In the genomic region with DNA sequence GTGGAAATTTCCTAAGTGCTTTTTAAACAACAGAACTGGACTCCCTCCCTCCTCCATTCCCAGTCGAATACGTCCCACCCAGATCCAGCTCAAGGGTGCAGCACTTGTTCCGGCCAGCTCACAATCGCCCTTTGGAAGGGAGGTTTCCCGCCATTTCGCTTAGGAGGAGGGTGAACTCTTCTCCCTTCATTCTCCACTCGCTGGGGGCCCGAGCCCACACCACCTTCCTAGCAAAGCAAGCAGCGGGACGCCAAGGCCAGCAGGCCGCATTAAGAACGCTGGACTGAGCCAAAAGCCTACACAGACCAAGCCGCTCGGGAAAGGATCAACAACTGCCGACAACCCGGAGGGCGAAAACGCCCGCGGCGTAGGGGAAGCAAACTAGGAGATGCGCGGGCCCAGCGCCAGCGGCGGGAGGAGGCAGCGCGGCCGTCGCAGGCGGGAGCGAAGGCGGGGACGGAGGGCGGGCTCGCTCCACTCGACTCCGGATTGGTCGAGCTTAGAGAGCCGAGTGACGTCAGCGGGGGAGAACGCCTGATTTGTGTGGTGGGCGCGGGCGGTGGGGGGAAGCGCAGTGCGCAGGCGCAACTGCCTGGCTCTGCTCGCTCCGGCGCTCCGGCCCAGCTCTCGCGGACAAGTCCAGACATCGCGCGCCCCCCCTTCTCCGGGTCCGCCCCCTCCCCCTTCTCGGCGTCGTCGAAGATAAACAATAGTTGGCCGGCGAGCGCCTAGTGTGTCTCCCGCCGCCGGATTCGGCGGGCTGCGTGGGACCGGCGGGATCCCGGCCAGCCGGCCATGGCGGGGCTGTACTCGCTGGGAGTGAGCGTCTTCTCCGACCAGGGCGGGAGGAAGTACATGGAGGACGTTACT, we compare ENCODE assay signal across 1 cellular context.
TF ChIP-seq lines count a peak whose summit lies in the region.

Gene PPM1D, plus strand, starts transcription at position 574 of the 870 bp plus-strand sequence. Its CDS starts 222 bp downstream, at position 796.

TF ChIP-seq in HepG2, 621 proteins besides CTCF, POLR2A, EP300 and RAD21 (continued from another document and continues in another):
- TF ChIP-seq, protein P1, sequence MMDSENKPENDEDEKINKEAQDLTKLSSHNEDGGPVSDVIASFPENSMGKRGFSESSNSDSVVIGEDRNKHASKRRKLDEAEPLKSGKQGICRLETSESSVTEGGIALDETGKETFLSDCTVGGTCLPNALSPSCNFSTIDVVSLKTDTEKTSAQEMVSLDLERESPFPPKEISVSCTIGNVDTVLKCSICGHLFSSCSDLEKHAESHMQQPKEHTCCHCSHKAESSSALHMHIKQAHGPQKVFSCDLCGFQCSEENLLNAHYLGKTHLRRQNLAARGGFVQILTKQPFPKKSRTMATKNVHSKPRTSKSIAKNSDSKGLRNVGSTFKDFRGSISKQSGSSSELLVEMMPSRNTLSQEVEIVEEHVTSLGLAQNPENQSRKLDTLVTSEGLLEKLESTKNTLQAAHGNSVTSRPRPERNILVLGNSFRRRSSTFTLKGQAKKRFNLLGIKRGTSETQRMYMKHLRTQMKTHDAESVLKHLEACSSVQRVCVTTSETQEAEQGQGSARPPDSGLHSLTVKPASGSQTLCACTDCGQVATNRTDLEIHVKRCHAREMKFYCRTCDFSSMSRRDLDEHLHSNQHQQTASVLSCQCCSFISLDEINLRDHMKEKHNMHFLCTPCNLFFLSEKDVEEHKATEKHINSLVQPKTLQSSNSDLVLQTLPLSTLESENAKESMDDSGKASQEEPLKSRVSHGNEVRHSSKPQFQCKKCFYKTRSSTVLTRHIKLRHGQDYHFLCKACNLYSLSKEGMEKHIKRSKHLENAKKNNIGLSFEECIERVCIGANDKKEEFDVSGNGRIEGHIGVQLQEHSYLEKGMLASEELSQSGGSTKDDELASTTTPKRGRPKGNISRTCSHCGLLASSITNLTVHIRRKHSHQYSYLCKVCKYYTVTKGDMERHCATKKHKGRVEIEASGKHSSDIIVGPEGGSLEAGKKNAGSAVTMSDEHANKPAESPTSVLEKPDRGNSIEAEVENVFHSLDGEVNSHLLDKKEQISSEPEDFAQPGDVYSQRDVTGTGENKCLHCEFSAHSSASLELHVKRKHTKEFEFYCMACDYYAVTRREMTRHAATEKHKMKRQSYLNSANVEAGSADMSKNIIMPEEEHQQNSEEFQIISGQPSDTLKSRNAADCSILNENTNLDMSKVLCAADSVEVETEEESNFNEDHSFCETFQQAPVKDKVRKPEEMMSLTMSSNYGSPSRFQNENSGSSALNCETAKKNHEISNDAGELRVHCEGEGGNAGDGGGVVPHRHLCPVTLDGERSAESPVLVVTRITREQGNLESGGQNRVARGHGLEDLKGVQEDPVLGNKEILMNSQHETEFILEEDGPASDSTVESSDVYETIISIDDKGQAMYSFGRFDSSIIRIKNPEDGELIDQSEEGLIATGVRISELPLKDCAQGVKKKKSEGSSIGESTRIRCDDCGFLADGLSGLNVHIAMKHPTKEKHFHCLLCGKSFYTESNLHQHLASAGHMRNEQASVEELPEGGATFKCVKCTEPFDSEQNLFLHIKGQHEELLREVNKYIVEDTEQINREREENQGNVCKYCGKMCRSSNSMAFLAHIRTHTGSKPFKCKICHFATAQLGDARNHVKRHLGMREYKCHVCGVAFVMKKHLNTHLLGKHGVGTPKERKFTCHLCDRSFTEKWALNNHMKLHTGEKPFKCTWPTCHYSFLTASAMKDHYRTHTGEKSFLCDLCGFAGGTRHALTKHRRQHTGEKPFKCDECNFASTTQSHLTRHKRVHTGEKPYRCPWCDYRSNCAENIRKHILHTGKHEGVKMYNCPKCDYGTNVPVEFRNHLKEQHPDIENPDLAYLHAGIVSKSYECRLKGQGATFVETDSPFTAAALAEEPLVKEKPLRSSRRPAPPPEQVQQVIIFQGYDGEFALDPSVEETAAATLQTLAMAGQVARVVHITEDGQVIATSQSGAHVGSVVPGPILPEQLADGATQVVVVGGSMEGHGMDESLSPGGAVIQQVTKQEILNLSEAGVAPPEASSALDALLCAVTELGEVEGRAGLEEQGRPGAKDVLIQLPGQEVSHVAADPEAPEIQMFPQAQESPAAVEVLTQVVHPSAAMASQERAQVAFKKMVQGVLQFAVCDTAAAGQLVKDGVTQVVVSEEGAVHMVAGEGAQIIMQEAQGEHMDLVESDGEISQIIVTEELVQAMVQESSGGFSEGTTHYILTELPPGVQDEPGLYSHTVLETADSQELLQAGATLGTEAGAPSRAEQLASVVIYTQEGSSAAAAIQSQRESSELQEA (CRISPR knock-in tag; IDR thresholded peaks at IDR 0.05; ENCODE audit: not compliant biosample characterization), result peak; percentile 39
- TF ChIP-seq KLF6 (CRISPR knock-in tag; IDR thresholded peaks at IDR 0.05) (peak; percentile 93), ZGPAT (CRISPR knock-in tag; IDR thresholded peaks at IDR 0.05) (peak; percentile 93), RFXAP (CRISPR knock-in tag; IDR thresholded peaks at IDR 0.05; ENCODE audit: borderline replicate concordance) (peak; percentile 91), SAP130 (CRISPR knock-in tag; IDR thresholded peaks at IDR 0.05; ENCODE audit: low read depth) (peak; percentile 95), ZNF282 (IDR thresholded peaks at IDR 0.05; ENCODE audit: partially characterized antibody) (no peak), ATF6 (CRISPR knock-in tag; conservative IDR thresholded peaks at IDR 0.05) (no peak; the same call in 1 of the 2 replicates), TSC22D2 (CRISPR knock-in tag; IDR thresholded peaks at IDR 0.05; ENCODE audit: borderline replicate concordance) (0 out of 2 replicates have a peak, but pooled peaks have one; percentile 91), HOXA5 (CRISPR knock-in tag; IDR thresholded peaks at IDR 0.05) (peak; percentile 96), SRSF9 (IDR thresholded peaks at IDR 0.05; ENCODE audit: borderline replicate concordance, insufficient read depth, low read depth, low read length, poor library complexity, severe bottlenecking) (no peak), ZNF75D (CRISPR knock-in tag; IDR thresholded peaks at IDR 0.05; ENCODE audit: borderline replicate concordance) (no peak)
- TF ChIP-seq, protein P2, sequence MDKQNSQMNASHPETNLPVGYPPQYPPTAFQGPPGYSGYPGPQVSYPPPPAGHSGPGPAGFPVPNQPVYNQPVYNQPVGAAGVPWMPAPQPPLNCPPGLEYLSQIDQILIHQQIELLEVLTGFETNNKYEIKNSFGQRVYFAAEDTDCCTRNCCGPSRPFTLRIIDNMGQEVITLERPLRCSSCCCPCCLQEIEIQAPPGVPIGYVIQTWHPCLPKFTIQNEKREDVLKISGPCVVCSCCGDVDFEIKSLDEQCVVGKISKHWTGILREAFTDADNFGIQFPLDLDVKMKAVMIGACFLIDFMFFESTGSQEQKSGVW (CRISPR knock-in tag; IDR thresholded peaks at IDR 0.05; ENCODE audit: borderline replicate concordance), result no peak; the same call in 1 of the 2 replicates
- TF ChIP-seq, protein P3, sequence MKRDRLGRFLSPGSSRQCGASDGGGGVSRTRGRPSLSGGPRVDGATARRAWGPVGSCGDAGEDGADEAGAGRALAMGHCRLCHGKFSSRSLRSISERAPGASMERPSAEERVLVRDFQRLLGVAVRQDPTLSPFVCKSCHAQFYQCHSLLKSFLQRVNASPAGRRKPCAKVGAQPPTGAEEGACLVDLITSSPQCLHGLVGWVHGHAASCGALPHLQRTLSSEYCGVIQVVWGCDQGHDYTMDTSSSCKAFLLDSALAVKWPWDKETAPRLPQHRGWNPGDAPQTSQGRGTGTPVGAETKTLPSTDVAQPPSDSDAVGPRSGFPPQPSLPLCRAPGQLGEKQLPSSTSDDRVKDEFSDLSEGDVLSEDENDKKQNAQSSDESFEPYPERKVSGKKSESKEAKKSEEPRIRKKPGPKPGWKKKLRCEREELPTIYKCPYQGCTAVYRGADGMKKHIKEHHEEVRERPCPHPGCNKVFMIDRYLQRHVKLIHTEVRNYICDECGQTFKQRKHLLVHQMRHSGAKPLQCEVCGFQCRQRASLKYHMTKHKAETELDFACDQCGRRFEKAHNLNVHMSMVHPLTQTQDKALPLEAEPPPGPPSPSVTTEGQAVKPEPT (CRISPR knock-in tag; IDR thresholded peaks at IDR 0.05; ENCODE audit: low read depth), result peak; percentile 65
- TF ChIP-seq, protein P4, sequence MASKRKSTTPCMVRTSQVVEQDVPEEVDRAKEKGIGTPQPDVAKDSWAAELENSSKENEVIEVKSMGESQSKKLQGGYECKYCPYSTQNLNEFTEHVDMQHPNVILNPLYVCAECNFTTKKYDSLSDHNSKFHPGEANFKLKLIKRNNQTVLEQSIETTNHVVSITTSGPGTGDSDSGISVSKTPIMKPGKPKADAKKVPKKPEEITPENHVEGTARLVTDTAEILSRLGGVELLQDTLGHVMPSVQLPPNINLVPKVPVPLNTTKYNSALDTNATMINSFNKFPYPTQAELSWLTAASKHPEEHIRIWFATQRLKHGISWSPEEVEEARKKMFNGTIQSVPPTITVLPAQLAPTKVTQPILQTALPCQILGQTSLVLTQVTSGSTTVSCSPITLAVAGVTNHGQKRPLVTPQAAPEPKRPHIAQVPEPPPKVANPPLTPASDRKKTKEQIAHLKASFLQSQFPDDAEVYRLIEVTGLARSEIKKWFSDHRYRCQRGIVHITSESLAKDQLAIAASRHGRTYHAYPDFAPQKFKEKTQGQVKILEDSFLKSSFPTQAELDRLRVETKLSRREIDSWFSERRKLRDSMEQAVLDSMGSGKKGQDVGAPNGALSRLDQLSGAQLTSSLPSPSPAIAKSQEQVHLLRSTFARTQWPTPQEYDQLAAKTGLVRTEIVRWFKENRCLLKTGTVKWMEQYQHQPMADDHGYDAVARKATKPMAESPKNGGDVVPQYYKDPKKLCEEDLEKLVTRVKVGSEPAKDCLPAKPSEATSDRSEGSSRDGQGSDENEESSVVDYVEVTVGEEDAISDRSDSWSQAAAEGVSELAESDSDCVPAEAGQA (IDR thresholded peaks at IDR 0.05; ENCODE audit: low read depth), result no peak
- TF ChIP-seq, protein P4 (CRISPR knock-in tag; IDR thresholded peaks at IDR 0.05; ENCODE audit: borderline replicate concordance), result peak; percentile 94
- TF ChIP-seq, protein P5, sequence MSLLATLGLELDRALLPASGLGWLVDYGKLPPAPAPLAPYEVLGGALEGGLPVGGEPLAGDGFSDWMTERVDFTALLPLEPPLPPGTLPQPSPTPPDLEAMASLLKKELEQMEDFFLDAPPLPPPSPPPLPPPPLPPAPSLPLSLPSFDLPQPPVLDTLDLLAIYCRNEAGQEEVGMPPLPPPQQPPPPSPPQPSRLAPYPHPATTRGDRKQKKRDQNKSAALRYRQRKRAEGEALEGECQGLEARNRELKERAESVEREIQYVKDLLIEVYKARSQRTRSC (CRISPR knock-in tag; IDR thresholded peaks at IDR 0.05; ENCODE audit: low read depth), result peak; percentile 79; the same call in 1 of the 2 replicates
- TF ChIP-seq, protein P6, sequence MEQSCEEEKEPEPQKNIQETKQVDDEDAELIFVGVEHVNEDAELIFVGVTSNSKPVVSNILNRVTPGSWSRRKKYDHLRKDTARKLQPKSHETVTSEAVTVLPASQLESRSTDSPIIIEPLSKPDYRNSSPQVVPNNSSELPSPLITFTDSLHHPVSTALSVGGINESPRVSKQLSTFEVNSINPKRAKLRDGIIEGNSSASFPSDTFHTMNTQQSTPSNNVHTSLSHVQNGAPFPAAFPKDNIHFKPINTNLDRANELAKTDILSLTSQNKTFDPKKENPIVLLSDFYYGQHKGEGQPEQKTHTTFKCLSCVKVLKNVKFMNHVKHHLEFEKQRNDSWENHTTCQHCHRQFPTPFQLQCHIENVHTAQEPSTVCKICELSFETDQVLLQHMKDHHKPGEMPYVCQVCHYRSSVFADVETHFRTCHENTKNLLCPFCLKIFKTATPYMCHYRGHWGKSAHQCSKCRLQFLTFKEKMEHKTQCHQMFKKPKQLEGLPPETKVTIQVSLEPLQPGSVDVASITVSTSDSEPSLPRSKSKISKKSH (CRISPR knock-in tag; IDR thresholded peaks at IDR 0.05; ENCODE audit: borderline replicate concordance), result peak; percentile 75; the same call in 1 of the 2 replicates
